1 cellular context compared by ENCODE assay signal in genomic region chr7:85014936-85015335, GRCh38.
TF ChIP-seq lines count a peak whose summit lies in the region.

No MANE protein-coding gene starts in this region.

TF ChIP-seq in GM23338, 12 proteins besides CTCF, POLR2A, EP300 and RAD21 (continued from another document):
- no peak for TF ChIP-seq ZNF462 (CRISPR knock-in tag; IDR thresholded peaks at IDR 0.05)
- TF ChIP-seq REST (IDR thresholded peaks at IDR 0.05; ENCODE audit: unreplicated experiment) = no peak
- no peak for TF ChIP-seq EZH2 (IDR thresholded peaks at IDR 0.05; ENCODE audit: low read depth, unreplicated experiment)
- TF ChIP-seq CREB1 (CRISPR knock-in tag; IDR thresholded peaks at IDR 0.05; ENCODE audit: low read depth) = no peak
- no peak for TF ChIP-seq POLR2AphosphoS5 (IDR thresholded peaks at IDR 0.05; ENCODE audit: low read depth)
- no peak for TF ChIP-seq STAT1 (IDR thresholded peaks at IDR 0.05; ENCODE audit: unreplicated experiment)
- TF ChIP-seq ZNF331 (CRISPR knock-in tag; IDR thresholded peaks at IDR 0.05; ENCODE audit: low read depth) = no peak
- no peak for TF ChIP-seq ZNF114 (CRISPR knock-in tag; IDR thresholded peaks at IDR 0.05)
- no peak for TF ChIP-seq JUNB (IDR thresholded peaks at IDR 0.05; ENCODE audit: unreplicated experiment)
- TF ChIP-seq EZH2phosphoT487 (IDR thresholded peaks at IDR 0.05; ENCODE audit: unreplicated experiment) = no peak
TF ChIP-seq in GM23338: peak in this region for 0.
